9 cellular contexts compared by ENCODE assay signal in the genomic region with DNA sequence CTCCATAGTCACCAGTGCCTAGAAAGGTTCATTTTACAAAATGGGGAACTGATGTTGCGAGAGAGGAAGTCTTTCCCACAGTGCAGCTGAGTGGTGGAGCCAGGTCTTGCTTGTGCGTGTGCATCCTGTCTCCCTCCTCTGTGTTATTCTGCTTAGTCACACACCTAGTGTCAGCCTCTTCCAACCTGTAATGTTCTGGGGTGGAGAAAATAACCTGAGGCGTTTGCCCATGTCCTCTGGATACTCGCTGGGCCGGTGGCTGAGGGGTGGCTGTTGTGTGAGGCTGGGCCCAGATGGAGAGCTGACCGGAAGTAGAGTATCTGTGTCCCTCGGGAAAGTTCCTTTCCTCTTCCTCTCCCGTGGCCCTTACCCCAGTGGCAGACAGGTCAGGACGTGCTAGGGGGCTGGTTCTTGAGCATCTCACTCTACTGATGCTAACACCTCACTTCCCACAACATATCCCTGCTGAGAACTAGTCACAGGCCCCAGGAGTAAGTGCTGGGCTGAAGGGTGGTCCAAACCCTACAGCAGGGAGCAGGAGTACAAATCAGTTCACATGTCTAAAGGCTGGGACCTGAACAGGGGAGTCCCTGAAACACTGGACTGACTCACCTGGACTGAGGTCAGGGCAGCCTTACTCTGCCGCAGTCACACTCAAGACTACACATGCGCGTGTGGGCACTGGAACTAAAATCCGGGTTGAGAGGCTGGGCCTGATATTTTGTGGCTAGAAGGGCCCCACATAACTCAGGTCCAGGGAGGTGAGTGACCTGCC. TPM values are rescaled to one million over a fixed set of nuclear protein-coding genes. Genes with fewer than 3 reads are reported as not detected.
DNase-seq lines count a peak whose midpoint lies in the region; ATAC-seq, FAIRE-seq and TF ChIP-seq lines count a peak whose summit lies in the region.
"Had no signal": no experiment of that assay in that cellular context is flagged by ENCODE, and none has a peak within 500 bp of the region (broad histone marks: within the 10 kb centered on the region; RNA-seq: fewer than 3 reads in every experiment).

No MANE protein-coding gene starts in this region.

- peak overlapping the region; percentile 71 for H3K27ac Mint-ChIP-seq in endodermal cell
- peak overlapping the region; percentile 65 for H3K27ac Mint-ChIP-seq in progenitor cell of endocrine pancreas

- no peak overlapping the region for H3K27ac ChIP-seq in endodermal cell (ENCODE audit: low read depth, low read length)

- no peak overlapping the region for H3K9ac ChIP-seq in endodermal cell (ENCODE audit: extremely low read depth, low read length, poor library complexity, severe bottlenecking)

- FAIRE-seq in GM18507 (lab: Jason Lieb, UNC) = peak; percentile 73

- H3K36me3 ChIP-seq in endodermal cell (ENCODE audit: control insufficient read depth, insufficient read depth, low read length) = peaks cover 46% of the 10 kb centered on the region

- no peak overlapping the region for H3K4me3 ChIP-seq in endodermal cell (ENCODE audit: low read length)

- H3K27me3 Mint-ChIP-seq in endodermal cell (ENCODE audit: insufficient read depth) = no peaks in the 10 kb centered on the region
- H3K27me3 Mint-ChIP-seq in progenitor cell of endocrine pancreas = no peaks in the 10 kb centered on the region

- H3K9me3 ChIP-seq in endodermal cell (ENCODE audit: control insufficient read depth, low read length) = no peaks in the 10 kb centered on the region

- ATAC-seq in GM21529 (IDR thresholded peaks at IDR 0.05; ENCODE audit: unreplicated experiment) = no peak
- no peak for ATAC-seq in GM21619 (IDR thresholded peaks at IDR 0.05; ENCODE audit: unreplicated experiment)

- no peaks in the 10 kb centered on the region for H3K4me1 ChIP-seq in endodermal cell (ENCODE audit: control insufficient read depth, insufficient read depth, low read length)

- H3K9me3 Mint-ChIP-seq in endodermal cell (no peaks in the 10 kb centered on the region), progenitor cell of endocrine pancreas (ENCODE audit: low read depth) (no peaks in the 10 kb centered on the region)

- TF ChIP-seq CTCF in endodermal cell (conservative IDR thresholded peaks at IDR 0.05) (no peak), progenitor cell of endocrine pancreas (IDR thresholded peaks at IDR 0.05; ENCODE audit: unreplicated experiment) (no peak)

- H3K4me1 Mint-ChIP-seq in endodermal cell = peaks cover 13% of the 10 kb centered on the region
- H3K4me1 Mint-ChIP-seq in progenitor cell of endocrine pancreas (ENCODE audit: low read depth) = no peaks in the 10 kb centered on the region

- no peaks in the 10 kb centered on the region for H3K27me3 ChIP-seq in endodermal cell (ENCODE audit: control insufficient read depth, insufficient read depth, low read length, poor library complexity, severe bottlenecking)

- peaks cover 55% of the 10 kb centered on the region for H3K36me3 Mint-ChIP-seq in endodermal cell (ENCODE audit: low read depth)
- H3K36me3 Mint-ChIP-seq in progenitor cell of endocrine pancreas (ENCODE audit: insufficient read depth) = peaks cover 35% of the 10 kb centered on the region

- H3K4me3 Mint-ChIP-seq in endodermal cell (no peak overlapping the region), progenitor cell of endocrine pancreas (ENCODE audit: low read depth) (no peak overlapping the region)

- WGBS in endodermal cell (ENCODE audit: insufficient coverage in 1 of 2, insufficient read length in 1 of 2), 2 experiments = 93 to 98% methylated on average over 10 to 13 of the region's 13 CpGs

- DNase-seq in GM18507 (ENCODE audit: extremely low spot score, insufficient read length, low read depth) (no peak), OCI-M1 (lab: John Stamatoyannopoulos, UW) (peak; percentile 46), endodermal cell (no peak), progenitor cell of endocrine pancreas (ENCODE audit: low spot score, unreplicated experiment) (no peak), mesenteric fat pad (ENCODE audit: low spot score) (no peak), GM03348 (ENCODE audit: low spot score) (no peak)
- DNase-seq: NCI-H1092 had no signal

RNA-seq across cellular contexts. Expression of a gene that starts 7.0 kb away (rescaled TPM):
- 100 to 1,000 TPM; 219 to 393 TPM for total RNA-seq in endodermal cell
- polyA plus RNA-seq in endodermal cell (2013, experiment 1 of 2) = 177 TPM
- 169 TPM for polyA plus RNA-seq in endodermal cell (2013, experiment 2 of 2)
- 281 and 305 TPM in 2 replicates for total RNA-seq in progenitor cell of endocrine pancreas
- 145 TPM for total RNA-seq in mesenteric fat pad

RNA-seq across cellular contexts. Expression of a gene that starts 20.2 kb away (rescaled TPM):
- total RNA-seq in endodermal cell (100 to 1,000 TPM; 637 to 888 TPM), progenitor cell of endocrine pancreas (414 and 480 TPM in 2 replicates), mesenteric fat pad (161 TPM)
- polyA plus RNA-seq in endodermal cell (2013, experiment 1 of 2) = 935 TPM
- 1,020 TPM for polyA plus RNA-seq in endodermal cell (2013, experiment 2 of 2)

RNA-seq across cellular contexts. Expression of a gene that starts 22.1 kb away (rescaled TPM):
- 10 to 100 TPM; 43.3 to 69.2 TPM for total RNA-seq in endodermal cell
- polyA plus RNA-seq in endodermal cell (2013, experiment 1 of 2) = 36.9 TPM
- 34.1 TPM for polyA plus RNA-seq in endodermal cell (2013, experiment 2 of 2)
- total RNA-seq in progenitor cell of endocrine pancreas = 42.6 and 45.5 TPM in 2 replicates
- total RNA-seq in mesenteric fat pad = 57.5 TPM

RNA-seq across cellular contexts. Expression of a gene that starts 26.4 kb away (rescaled TPM):
- total RNA-seq in endodermal cell (1 to 10 TPM; 1.9 to 7.3 TPM), progenitor cell of endocrine pancreas (2.2 and 2.5 TPM in 2 replicates), mesenteric fat pad (1.3 TPM)
- 8.4 TPM for polyA plus RNA-seq in endodermal cell (2013, experiment 1 of 2)
- polyA plus RNA-seq in endodermal cell (2013, experiment 2 of 2) = 5.8 TPM

RNA-seq across cellular contexts. Expression of a gene that starts 43.4 kb away (rescaled TPM):
- 1 to 10 TPM in 1 of 2 donors, under 1 TPM in 1; 0.77 to 1.3 TPM for total RNA-seq in endodermal cell
- 2.2 TPM for polyA plus RNA-seq in endodermal cell (2013, experiment 1 of 2)
- polyA plus RNA-seq in endodermal cell (2013, experiment 2 of 2) = 1.7 TPM
- 1.5 and 2.1 TPM in 2 replicates for total RNA-seq in progenitor cell of endocrine pancreas
- total RNA-seq in mesenteric fat pad = 31.3 TPM
